In genomic region chr13:77565635-77566034, GRCh38 we compare ENCODE assay signal across 9 cellular contexts. TPM values are rescaled to one million over a fixed set of nuclear protein-coding genes. Genes with fewer than 3 reads are reported as not detected.
DNase-seq lines count a peak whose midpoint lies in the region; ATAC-seq and TF ChIP-seq lines count a peak whose summit lies in the region.
"Had no signal": no experiment of that assay in that cellular context is flagged by ENCODE, and none has a peak within 500 bp of the region (broad histone marks: within the 10 kb centered on the region; RNA-seq: fewer than 3 reads in every experiment).

No MANE protein-coding gene starts in this region.

- H3K4me3 ChIP-seq in fibroblast of villous mesenchyme (ENCODE audit: low read depth, low read length) = no peak overlapping the region

- POLR2A ChIA-PET in RWPE1 (lab: Yijun Ruan, JAX; ENCODE audit: low non-redundant PET) = no interaction called here
- POLR2A ChIA-PET in activated CD4-positive, alpha-beta memory T cell treated with anti-CD3 and anti-CD28 coated beads for 36 hours (lab: Charles Lee) = no interaction called here

- H3K9me3 Mint-ChIP-seq in stimulated activated memory B cell treated with anti-CD40 and anti-IgM and Interleukin-4, amounts not matched to agents 10 μg/mL and 1 μg/mL and 100 μg/mL, for 72 hours = no peaks in the 10 kb centered on the region
- no peaks in the 10 kb centered on the region for H3K9me3 Mint-ChIP-seq in activated CD4-positive, alpha-beta memory T cell treated with anti-CD3 and anti-CD28 coated beads for 36 hours
- H3K9me3 Mint-ChIP-seq: IgD-negative memory B cell had no signal

- intact Hi-C loops in activated CD4-positive, alpha-beta memory T cell treated with anti-CD3 and anti-CD28 coated beads for 36 hours (cut with micrococcal nuclease) = loop anchor here (1.0 to 5.0 kb wide), 2 partner anchors 72 to 223 kb away; no protein-coding TSS in a partner anchor

- peaks cover 18% of the 10 kb centered on the region for H3K27me3 Mint-ChIP-seq in stimulated activated memory B cell treated with anti-CD40 and anti-IgM and Interleukin-4, amounts not matched to agents 10 μg/mL and 1 μg/mL and 100 μg/mL, for 72 hours
- peaks cover 14% of the 10 kb centered on the region for H3K27me3 Mint-ChIP-seq in activated CD4-positive, alpha-beta memory T cell treated with anti-CD3 and anti-CD28 coated beads for 36 hours

- TF ChIP-seq CTCF in RWPE1 (conservative IDR thresholded peaks at IDR 0.05; ENCODE audit: low read depth) (peak; percentile 65), fibroblast of villous mesenchyme (IDR thresholded peaks at IDR 0.05; ENCODE audit: insufficient read depth, low read depth, low read length) (peak; percentile 36)

- CTCF ChIA-PET in RWPE1 (lab: Yijun Ruan, JAX) = interaction anchor here (0.6 to 2.2 kb wide), 3 partner anchors 73 to 385 kb away, joined by 3 to 15 read pairs (median 5); no protein-coding TSS in a partner anchor
- CTCF ChIA-PET in activated CD4-positive, alpha-beta memory T cell treated with anti-CD3 and anti-CD28 coated beads for 36 hours (lab: Charles Lee) = interaction anchor here (0.8 to 2.2 kb wide), 8 partner anchors 12 to 511 kb away, joined by 3 to 19 read pairs (median 4); no protein-coding TSS in a partner anchor

- no peaks in the 10 kb centered on the region for H3K4me1 Mint-ChIP-seq in stimulated activated memory B cell treated with anti-CD40 and anti-IgM and Interleukin-4, amounts not matched to agents 10 μg/mL and 1 μg/mL and 100 μg/mL, for 72 hours
- H3K4me1 Mint-ChIP-seq in activated CD4-positive, alpha-beta memory T cell treated with anti-CD3 and anti-CD28 coated beads for 36 hours (ENCODE audit: low read depth) = no peaks in the 10 kb centered on the region

- H3K36me3 Mint-ChIP-seq in stimulated activated memory B cell treated with anti-CD40 and anti-IgM and Interleukin-4, amounts not matched to agents 10 μg/mL and 1 μg/mL and 100 μg/mL, for 72 hours = no peaks in the 10 kb centered on the region
- H3K36me3 Mint-ChIP-seq in activated CD4-positive, alpha-beta memory T cell treated with anti-CD3 and anti-CD28 coated beads for 36 hours = no peaks in the 10 kb centered on the region
- H3K36me3 Mint-ChIP-seq: IgD-negative memory B cell had no signal

- no peak overlapping the region for H3K27ac ChIP-seq in RWPE1

- ATAC-seq in GM19351 (IDR thresholded peaks at IDR 0.05; ENCODE audit: unreplicated experiment) = peak; percentile 85
- peak; percentile 60 for ATAC-seq in stimulated activated memory B cell treated with anti-CD40 and anti-IgM and Interleukin-4, amounts not matched to agents 10 μg/mL and 1 μg/mL and 100 μg/mL, for 72 hours

- DNase-seq in COLO829 (ENCODE audit: low spot score) = peak; percentile 48
- DNase-seq in HuH-7 (ENCODE audit: low spot score) = peak; percentile 6
- DNase-seq in RWPE1 (ENCODE audit: low spot score) = peak; percentile 43
- peak; percentile 30 for DNase-seq in fibroblast of villous mesenchyme (ENCODE audit: low read depth)
- DNase-seq in hepatic stellate cell (ENCODE audit: low spot score) = no peak
- DNase-seq in activated CD4-positive, alpha-beta memory T cell treated with anti-CD3 and anti-CD28 coated beads for 36 hours = no peak

- no peak overlapping the region for H3K4me3 Mint-ChIP-seq in stimulated activated memory B cell treated with anti-CD40 and anti-IgM and Interleukin-4, amounts not matched to agents 10 μg/mL and 1 μg/mL and 100 μg/mL, for 72 hours
- H3K4me3 Mint-ChIP-seq in activated CD4-positive, alpha-beta memory T cell treated with anti-CD3 and anti-CD28 coated beads for 36 hours = no peak overlapping the region
- H3K4me3 Mint-ChIP-seq: IgD-negative memory B cell had no signal

- no peak overlapping the region for H3K27ac Mint-ChIP-seq in stimulated activated memory B cell treated with anti-CD40 and anti-IgM and Interleukin-4, amounts not matched to agents 10 μg/mL and 1 μg/mL and 100 μg/mL, for 72 hours
- H3K27ac Mint-ChIP-seq in activated CD4-positive, alpha-beta memory T cell treated with anti-CD3 and anti-CD28 coated beads for 36 hours = no peak overlapping the region
- H3K27ac Mint-ChIP-seq: IgD-negative memory B cell had no signal

RNA-seq across cellular contexts. Expression of gene SCEL, which starts 30.1 kb away (rescaled TPM):
- not detected in 2 replicates for total RNA-seq in fibroblast of villous mesenchyme
- total RNA-seq in activated CD4-positive, alpha-beta memory T cell treated with anti-CD3 and anti-CD28 coated beads for 36 hours = not detected

Comparison
In these comparisons a context has a peak if more than half of its experiments do, and no peak if none do; other contexts are left out.
1. DNase-seq: peak in COLO829 (single experiment), HuH-7 (single experiment), RWPE1 (single experiment) and fibroblast of villous mesenchyme (single experiment); none in hepatic stellate cell (single experiment) and activated CD4-positive, alpha-beta memory T cell treated with anti-CD3 and anti-CD28 coated beads for 36 hours (single experiment).